In the genomic region with DNA sequence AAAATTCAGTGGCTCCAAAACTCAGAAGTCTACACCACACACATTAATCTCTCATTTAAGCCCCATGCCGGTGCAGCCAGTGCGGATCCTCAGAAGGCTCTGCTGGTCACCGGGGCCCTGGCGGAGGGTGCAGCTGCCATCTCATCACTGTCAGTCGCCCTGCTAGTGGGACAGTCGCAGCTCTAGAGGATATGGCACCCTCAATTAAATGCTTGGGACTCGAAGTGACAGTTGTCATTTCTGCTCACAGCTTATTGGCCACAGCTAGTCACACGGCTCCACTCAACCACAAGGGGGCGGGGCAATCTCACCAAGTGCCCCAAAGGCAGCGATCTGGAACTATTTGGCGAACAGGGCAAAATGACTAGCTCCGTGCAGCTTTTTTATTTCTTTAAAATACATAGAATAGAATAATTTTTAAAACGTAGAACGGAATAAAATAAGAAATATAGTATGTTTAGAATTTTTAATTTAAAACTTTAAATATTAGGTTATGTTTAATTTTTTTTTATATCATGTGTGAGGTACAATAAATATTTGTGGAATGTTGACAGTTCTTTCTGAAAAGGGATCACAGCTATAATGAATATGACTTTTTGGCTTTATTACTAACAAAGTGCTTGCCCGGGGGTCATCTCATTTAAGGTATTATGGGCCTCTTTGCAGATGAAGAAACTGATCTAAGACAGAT, we compare ENCODE assay signal across 8 cellular contexts. TPM values are rescaled to one million over a fixed set of nuclear protein-coding genes. Genes with fewer than 3 reads are reported as not detected.
DNase-seq lines count a peak whose midpoint lies in the region; ATAC-seq, FAIRE-seq and TF ChIP-seq lines count a peak whose summit lies in the region.

No MANE protein-coding gene starts in this region.

- H3K27me3 ChIP-seq in MM.1S (replicated peaks; ENCODE audit: insufficient read depth, low read length), result no peaks in the 10 kb centered on the region; the same call in 1 of the 2 replicates
- H3K27me3 ChIP-seq in gastroesophageal sphincter, result no peaks in the 10 kb centered on the region
- H3K27me3 ChIP-seq in pancreas, result no peaks in the 10 kb centered on the region
- peaks cover 33% of the 10 kb centered on the region for H3K27me3 ChIP-seq in transverse colon

- TF ChIP-seq CTCF in AG10803 (conservative IDR thresholded peaks at IDR 0.05; ENCODE audit: low read length) (peak; percentile 73), MM.1S (IDR thresholded peaks at IDR 0.05; ENCODE audit: low read length) (peak; percentile 32; the same call in 1 of the 2 replicates), gastroesophageal sphincter (IDR thresholded peaks at IDR 0.05) (peak; percentile 57 to 89 (median 87)), pancreas (IDR thresholded peaks at IDR 0.05) (peak; percentile 22 to 53 (median 42)), transverse colon (IDR thresholded peaks at IDR 0.05) (peak; percentile 64 to 78 (median 74))

- intact Hi-C loops in pancreas (cut with DNase I) (loop anchor here in 1 of 3 donors (5.0 kb wide), 1 partner anchor 189 kb away; no protein-coding TSS in a partner anchor), transverse colon (cut with DNase I; ENCODE audit: low total_unique reads) (no loop called here)

- H3K27ac ChIP-seq in MM.1S (ENCODE audit: low read length), result no peak overlapping the region
- no peak overlapping the region for H3K27ac ChIP-seq in SK-N-MC
- no peak overlapping the region for H3K27ac ChIP-seq in gastroesophageal sphincter
- H3K27ac ChIP-seq in pancreas, result no peak overlapping the region
- no peak overlapping the region for H3K27ac ChIP-seq in transverse colon

- no peaks in the 10 kb centered on the region for H3K79me2 ChIP-seq in MM.1S (ENCODE audit: low read length)

- H3F3A ChIP-seq in MM.1S (ENCODE audit: insufficient read depth, low read length), result peaks cover 15% of the 10 kb centered on the region

- H3K9me3 ChIP-seq in MM.1S (replicated peaks; ENCODE audit: insufficient read depth, low read length) (no peaks in the 10 kb centered on the region), SK-N-MC (ENCODE audit: low read depth, low read length) (no peaks in the 10 kb centered on the region), gastroesophageal sphincter (no peaks in the 10 kb centered on the region), pancreas (no peaks in the 10 kb centered on the region), transverse colon (no peaks in the 10 kb centered on the region)

- H3K4me2 ChIP-seq in MM.1S (ENCODE audit: low read depth, low read length), result peak overlapping the region; percentile 77

- no peak for TF ChIP-seq EP300 in gastroesophageal sphincter (IDR thresholded peaks at IDR 0.05)
- TF ChIP-seq EP300 in transverse colon (IDR thresholded peaks at IDR 0.05; ENCODE audit: low read depth), result no peak

- WGBS in gastroesophageal sphincter (ENCODE audit: low coverage in 1 of 2), 2 donors, result 15 to 20% methylated on average over 13 to 15 of the region's 15 CpGs
- WGBS in pancreas, 2 donors, result 13 to 19% methylated on average over 15 of the region's 15 CpGs
- 12% methylated on average over 14 to 15 of the region's 15 CpGs for WGBS in transverse colon (ENCODE audit: low coverage in 1 of 2), 2 donors

- H3K4me3 ChIP-seq in AG10803 (ENCODE audit: low read length) (no peak overlapping the region), MM.1S (ENCODE audit: low read length) (no peak overlapping the region), SK-N-MC (peak overlapping the region; percentile 31; the same call in 1 of the 2 replicates), gastroesophageal sphincter (peak overlapping the region in 1 of 2 donors; percentile 10), pancreas (peak overlapping the region in 1 of 4 donors; percentile 32), transverse colon (no peak overlapping the region)

- no peaks in the 10 kb centered on the region for H3K9me2 ChIP-seq in MM.1S (replicated peaks; ENCODE audit: insufficient read depth, low read length)

- H3K9ac ChIP-seq in MM.1S (ENCODE audit: low read length) (no peak overlapping the region), SK-N-MC (ENCODE audit: insufficient read length) (no peak overlapping the region)

- no peaks in the 10 kb centered on the region for H4K20me1 ChIP-seq in MM.1S (ENCODE audit: insufficient read depth, low read length)

- DNase-seq in AG10803 (ENCODE audit: low read depth) (peak; percentile 65), MM.1S (peak; percentile 92), SK-N-MC (ENCODE audit: low read depth, low spot score) (peak; percentile 24), pancreas (peak; percentile 71 to 89 (median 84)), transverse colon (peak; percentile 89)
- DNase-seq in activated naive CD4-positive, alpha-beta T cell treated with Interleukin-2 at 50 U/mL for 16 hours, result peak; percentile 88

- in situ Hi-C loops in transverse colon (cut with MboI; ENCODE audit: low pct_ligation_motif_present in 1 of 4, low pct_unique_long_range_greater_than_20kb in 1 of 4, low sequenced_read_pairs in 3 of 4), result loop anchor here in 1 of 4 donors (25.0 kb wide), 1 partner anchor 179 kb away; no protein-coding TSS in a partner anchor

- FAIRE-seq in pancreas (lab: Jason Lieb, UNC), result peak; percentile 92

- TF ChIP-seq POLR2A in gastroesophageal sphincter (IDR thresholded peaks at IDR 0.05) (no peak), transverse colon (IDR thresholded peaks at IDR 0.05) (no peak)

- H3K36me3 ChIP-seq in MM.1S (replicated peaks; ENCODE audit: insufficient read depth, low read length) (no peaks in the 10 kb centered on the region), SK-N-MC (ENCODE audit: insufficient read depth, low read length) (no peaks in the 10 kb centered on the region), gastroesophageal sphincter (no peaks in the 10 kb centered on the region), pancreas (no peaks in the 10 kb centered on the region), transverse colon (no peaks in the 10 kb centered on the region)

- ATAC-seq in GM19035 (IDR thresholded peaks at IDR 0.05; ENCODE audit: unreplicated experiment) (peak; percentile 76), gastroesophageal sphincter (peak; percentile 89), pancreas (peak; percentile 91 to 99 (median 96))

- H3K4me1 ChIP-seq in MM.1S (ENCODE audit: low read length), result peaks cover 9% of the 10 kb centered on the region
- H3K4me1 ChIP-seq in gastroesophageal sphincter, result peaks cover 0 to 33% (median 6%) of the 10 kb centered on the region in 3 donors
- no peaks in the 10 kb centered on the region for H3K4me1 ChIP-seq in pancreas
- peaks cover 3 to 18% (median 7%) of the 10 kb centered on the region in 4 donors for H3K4me1 ChIP-seq in transverse colon

- H2AFZ ChIP-seq in MM.1S (ENCODE audit: low read length), result no peak overlapping the region

RNA-seq across cellular contexts. Expression of a gene that starts 8.0 kb away (rescaled TPM):
- total RNA-seq in gastroesophageal sphincter (10 to 100 TPM; 20.0 to 38.1 (median 27.8) TPM), pancreas (1 to 10 TPM; 2.1 to 6.1 (median 3.3) TPM), transverse colon (1 to 10 TPM; 2.4 to 6.8 (median 4.3) TPM)
- 1 to 10 TPM; 4.1 to 9.2 TPM for polyA plus RNA-seq in pancreas

Comparison
In these comparisons a context has a peak if more than half of its experiments do, and no peak if none do; other contexts are left out.
1. DNase-seq: peak in every context shown above with its lines; median percentile 92 in MM.1S; 89 in transverse colon; 88 in activated naive CD4-positive, alpha-beta T cell treated with Interleukin-2 at 50 U/mL for 16 hours; 84 in pancreas; 65 in AG10803; 24 in SK-N-MC.
2. CTCF ChIP-seq: peak in every context shown above with its lines; median percentile 87 in gastroesophageal sphincter; 74 in transverse colon; 73 in AG10803; 42 in pancreas; 32 in MM.1S.